1 cellular context compared by ENCODE assay signal in genomic region chr2:131498321-131498973, GRCh38.
TF ChIP-seq lines count a peak whose summit lies in the region.

No MANE protein-coding gene starts in this region.

TF ChIP-seq in GM12878, 131 proteins besides CTCF, POLR2A, EP300 and RAD21:
- 0 out of 2 replicates have a peak, but pooled peaks have one; percentile 13 for TF ChIP-seq ATF7 (IDR thresholded peaks at IDR 0.05; ENCODE audit: low read depth)
- TF ChIP-seq, protein P1, sequence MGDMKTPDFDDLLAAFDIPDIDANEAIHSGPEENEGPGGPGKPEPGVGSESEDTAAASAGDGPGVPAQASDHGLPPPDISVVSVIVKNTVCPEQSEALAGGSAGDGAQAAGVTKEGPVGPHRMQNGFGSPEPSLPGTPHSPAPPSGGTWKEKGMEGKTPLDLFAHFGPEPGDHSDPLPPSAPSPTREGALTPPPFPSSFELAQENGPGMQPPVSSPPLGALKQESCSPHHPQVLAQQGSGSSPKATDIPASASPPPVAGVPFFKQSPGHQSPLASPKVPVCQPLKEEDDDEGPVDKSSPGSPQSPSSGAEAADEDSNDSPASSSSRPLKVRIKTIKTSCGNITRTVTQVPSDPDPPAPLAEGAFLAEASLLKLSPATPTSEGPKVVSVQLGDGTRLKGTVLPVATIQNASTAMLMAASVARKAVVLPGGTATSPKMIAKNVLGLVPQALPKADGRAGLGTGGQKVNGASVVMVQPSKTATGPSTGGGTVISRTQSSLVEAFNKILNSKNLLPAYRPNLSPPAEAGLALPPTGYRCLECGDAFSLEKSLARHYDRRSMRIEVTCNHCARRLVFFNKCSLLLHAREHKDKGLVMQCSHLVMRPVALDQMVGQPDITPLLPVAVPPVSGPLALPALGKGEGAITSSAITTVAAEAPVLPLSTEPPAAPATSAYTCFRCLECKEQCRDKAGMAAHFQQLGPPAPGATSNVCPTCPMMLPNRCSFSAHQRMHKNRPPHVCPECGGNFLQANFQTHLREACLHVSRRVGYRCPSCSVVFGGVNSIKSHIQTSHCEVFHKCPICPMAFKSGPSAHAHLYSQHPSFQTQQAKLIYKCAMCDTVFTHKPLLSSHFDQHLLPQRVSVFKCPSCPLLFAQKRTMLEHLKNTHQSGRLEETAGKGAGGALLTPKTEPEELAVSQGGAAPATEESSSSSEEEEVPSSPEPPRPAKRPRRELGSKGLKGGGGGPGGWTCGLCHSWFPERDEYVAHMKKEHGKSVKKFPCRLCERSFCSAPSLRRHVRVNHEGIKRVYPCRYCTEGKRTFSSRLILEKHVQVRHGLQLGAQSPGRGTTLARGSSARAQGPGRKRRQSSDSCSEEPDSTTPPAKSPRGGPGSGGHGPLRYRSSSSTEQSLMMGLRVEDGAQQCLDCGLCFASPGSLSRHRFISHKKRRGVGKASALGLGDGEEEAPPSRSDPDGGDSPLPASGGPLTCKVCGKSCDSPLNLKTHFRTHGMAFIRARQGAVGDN (IDR thresholded peaks at IDR 0.05) = 0 out of 2 replicates have a peak, but pooled peaks have one; percentile 39
- TF ChIP-seq JUNB (IDR thresholded peaks at IDR 0.05) = peak; percentile 83
- TF ChIP-seq CREB1 (IDR thresholded peaks at IDR 0.05; ENCODE audit: low read depth) = 0 out of 2 replicates have a peak, but pooled peaks have one; percentile 18
- TF ChIP-seq RUNX3 (IDR thresholded peaks at IDR 0.05; ENCODE audit: low read length) = peak; percentile 63
- 0 out of 2 replicates have a peak, but pooled peaks have one; percentile 15 for TF ChIP-seq NFIC (IDR thresholded peaks at IDR 0.05; ENCODE audit: low read depth, low read length)
- peak; percentile 53; the same call in 1 of the 2 replicates for TF ChIP-seq DPF2 (IDR thresholded peaks at IDR 0.05)
- TF ChIP-seq, protein P2, sequence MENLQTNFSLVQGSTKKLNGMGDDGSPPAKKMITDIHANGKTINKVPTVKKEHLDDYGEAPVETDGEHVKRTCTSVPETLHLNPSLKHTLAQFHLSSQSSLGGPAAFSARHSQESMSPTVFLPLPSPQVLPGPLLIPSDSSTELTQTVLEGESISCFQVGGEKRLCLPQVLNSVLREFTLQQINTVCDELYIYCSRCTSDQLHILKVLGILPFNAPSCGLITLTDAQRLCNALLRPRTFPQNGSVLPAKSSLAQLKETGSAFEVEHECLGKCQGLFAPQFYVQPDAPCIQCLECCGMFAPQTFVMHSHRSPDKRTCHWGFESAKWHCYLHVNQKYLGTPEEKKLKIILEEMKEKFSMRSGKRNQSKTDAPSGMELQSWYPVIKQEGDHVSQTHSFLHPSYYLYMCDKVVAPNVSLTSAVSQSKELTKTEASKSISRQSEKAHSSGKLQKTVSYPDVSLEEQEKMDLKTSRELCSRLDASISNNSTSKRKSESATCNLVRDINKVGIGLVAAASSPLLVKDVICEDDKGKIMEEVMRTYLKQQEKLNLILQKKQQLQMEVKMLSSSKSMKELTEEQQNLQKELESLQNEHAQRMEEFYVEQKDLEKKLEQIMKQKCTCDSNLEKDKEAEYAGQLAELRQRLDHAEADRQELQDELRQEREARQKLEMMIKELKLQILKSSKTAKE (IDR thresholded peaks at IDR 0.05; ENCODE audit: low read depth, poor library complexity, severe bottlenecking) = peak; percentile 18
- peak in 1 of 2 experiments; percentile 26; a peak in 1 of 4 replicates for TF ChIP-seq BHLHE40 (IDR thresholded peaks at IDR 0.05; ENCODE audit: borderline replicate concordance in 1 of 2, low read depth in 2 of 2, low read length in 1 of 2)
- TF ChIP-seq BCL11A (IDR thresholded peaks at IDR 0.05; ENCODE audit: low read depth, low read length) = 0 out of 2 replicates have a peak, but pooled peaks have one; percentile 7
- peak; percentile 41; the same call in 1 of the 2 replicates for TF ChIP-seq CREM (IDR thresholded peaks at IDR 0.05; ENCODE audit: low read depth)
